38 cellular contexts compared by ENCODE assay signal in the genomic region with DNA sequence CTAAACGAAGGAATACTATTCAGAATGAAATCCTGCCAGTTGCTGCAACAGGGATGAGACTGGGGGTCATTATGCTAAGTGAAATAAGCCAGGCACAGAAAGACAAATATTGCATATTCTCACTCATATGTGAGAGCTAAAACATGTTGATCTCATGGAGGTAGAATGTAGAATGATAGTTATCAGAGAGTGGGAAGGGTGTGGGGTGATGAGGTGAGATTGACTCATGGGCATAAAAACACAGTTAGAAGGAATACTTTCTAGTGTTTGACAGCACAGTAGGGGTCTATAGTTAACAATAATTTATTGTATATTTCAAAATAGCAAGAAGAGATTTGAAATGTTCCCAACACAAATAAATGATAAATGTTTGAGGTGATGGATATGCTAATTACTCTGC. TPM values are rescaled to one million over a fixed set of nuclear protein-coding genes. Genes with fewer than 3 reads are reported as not detected.
"Had no signal": no experiment of that assay in that cellular context is flagged by ENCODE, and none has a peak within 500 bp of the region (broad histone marks: within the 10 kb centered on the region; RNA-seq: fewer than 3 reads in every experiment).

No MANE protein-coding gene starts in this region.

- H3K4me3 ChIP-seq: MG63 had no signal

- H3K9me3 ChIP-seq: MG63 had no signal

- H3K27ac ChIP-seq: KMS-11 had no signal

- H3K36me3 ChIP-seq: MG63 had no signal

- DNase-seq: Karpas-422, Kasumi-1, KBM-7, KG1, MG63, MM.1S, MV-4-11, NCI-H1048, NCI-H1092, NCI-H1092 treated with DMSO at 0.1 percent for 48 hours, NCI-H1105, NCI-H1105 treated with DMSO at 0.1 percent for 48 hours, NCI-H1417, NCI-H1417 treated with DMSO at 0.1 percent for 48 hours, NCI-H1436, NCI-H1436 treated with DMSO at 0.1 percent for 48 hours, NCI-H146, NCI-H1694, NCI-H1694 treated with DMSO at 0.1 percent for 48 hours, NCI-H187, NCI-H187 treated with DMSO at 0.1 percent for 48 hours, NCI-H1930, NCI-H2029, NCI-H2029 treated with DMSO at 0.1 percent for 48 hours, NCI-H2081, NCI-H2081 treated with DMSO at 0.1 percent for 48 hours, NCI-H2107, NCI-H2171, NCI-H2171 treated with DMSO at 0.1 percent for 48 hours, NCI-H2227 treated with DMSO at 0.1 percent for 48 hours, NCI-H226, NCI-H345, NCI-H446, NCI-H446 treated with DMSO at 0.1 percent for 48 hours had no signal

- H3K9ac ChIP-seq: KMS-11 had no signal

- H3K4me2 ChIP-seq: KMS-11 had no signal

RNA-seq across cellular contexts. Expression of a gene that starts 7.8 kb away (rescaled TPM):
- total RNA-seq: LHCN-M2, M059J, MCF 10A had no signal

RNA-seq across cellular contexts. Expression of a gene that starts 46.2 kb away (rescaled TPM):
- total RNA-seq: LHCN-M2, M059J, MCF 10A had no signal

RNA-seq across cellular contexts. Expression of a gene that starts 47.6 kb away (rescaled TPM):
- total RNA-seq: LHCN-M2, M059J, MCF 10A had no signal
